8 cellular contexts compared by ENCODE assay signal in genomic region chr16:89921699-89922476, GRCh38. TPM values are rescaled to one million over a fixed set of nuclear protein-coding genes. Genes with fewer than 3 reads are reported as not detected.
DNase-seq lines count a peak whose midpoint lies in the region; ATAC-seq and TF ChIP-seq lines count a peak whose summit lies in the region.

No MANE protein-coding gene starts in this region.

- TF ChIP-seq POLR2A in breast epithelium (IDR thresholded peaks at IDR 0.05) = no peak

- H3K36me3 ChIP-seq in breast epithelium = no peaks in the 10 kb centered on the region
- no peaks in the 10 kb centered on the region for H3K36me3 ChIP-seq in iPS-20b (ENCODE audit: insufficient read depth, low read depth, low read length)

- DNase-seq in NCI-H345 (lab: John Stamatoyannopoulos, UW) (peak; percentile 14), NCI-H345 treated with DMSO at 0.1 percent for 48 hours (lab: John Stamatoyannopoulos, UW; ENCODE audit: unreplicated experiment) (no peak), NCI-H69 (lab: John Stamatoyannopoulos, UW) (peak; percentile 65), breast epithelium (ENCODE audit: low spot score in 2 of 2) (no peak)

- TF ChIP-seq CTCF in breast epithelium (IDR thresholded peaks at IDR 0.05) = no peak

- intact Hi-C loops in breast epithelium (cut with DNase I; ENCODE audit: low total_unique reads) = no loop called here

- H3K27me3 ChIP-seq in breast epithelium (peaks cover 19 to 33% of the 10 kb centered on the region in 2 donors), iPS-20b (ENCODE audit: insufficient read depth, low read length) (peaks cover 56% of the 10 kb centered on the region)

- H3K27ac ChIP-seq in breast epithelium (peak overlapping the region; percentile 60 to 88), iPS-20b (ENCODE audit: low read length) (no peak overlapping the region), skin epidermis (peak overlapping the region in 19 of 21 experiments; percentile 58 to 95 (median 81))

- peak overlapping the region; percentile 74; the same call in 1 of the 2 replicates for H3K9ac ChIP-seq in iPS-20b (ENCODE audit: low read depth, low read length)

- H3K9me3 ChIP-seq in breast epithelium (no peaks in the 10 kb centered on the region), iPS-20b (ENCODE audit: insufficient read depth, low read depth, low read length) (no peaks in the 10 kb centered on the region)

- H3K4me3 ChIP-seq in breast epithelium (peak overlapping the region; percentile 54 to 77 (median 54)), iPS-20b (ENCODE audit: low read length) (peak overlapping the region; percentile 68), skin epidermis (peak overlapping the region; percentile 45 to 68 (median 50))

- ATAC-seq in activated CD4-positive, CD25-positive, alpha-beta regulatory T cell treated with anti-CD3 and anti-CD28 coated beads, Interleukin-2, amount 50 U/mL, for 24 hours = no peak
- ATAC-seq in HG02852 (IDR thresholded peaks at IDR 0.05; ENCODE audit: unreplicated experiment) = no peak

- peaks cover 12 to 32% of the 10 kb centered on the region in 2 donors for H3K4me1 ChIP-seq in breast epithelium
- peaks cover 10% of the 10 kb centered on the region for H3K4me1 ChIP-seq in iPS-20b (ENCODE audit: insufficient read depth, low read length)

RNA-seq across cellular contexts. Expression of gene TUBB3, which starts 1.3 kb away (rescaled TPM):
- total RNA-seq in breast epithelium = 1 to 10 TPM; 1.6 to 2.9 (median 1.8) TPM

RNA-seq across cellular contexts. Expression of gene MC1R, which starts 3.2 kb away (rescaled TPM):
- 1 to 10 TPM; 3.7 to 7.2 (median 3.8) TPM for total RNA-seq in breast epithelium

RNA-seq across cellular contexts. Expression of gene DEF8, which starts 26.7 kb away (rescaled TPM):
- 10 to 100 TPM; 58.0 to 87.2 (median 75.2) TPM for total RNA-seq in breast epithelium

RNA-seq across cellular contexts. Expression of gene TCF25, which starts 48.5 kb away (rescaled TPM):
- 100 to 1,000 TPM; 169 to 243 (median 176) TPM for total RNA-seq in breast epithelium

Comparison
In these comparisons a context has a peak if more than half of its experiments do, and no peak if none do; other contexts are left out.
1. DNase-seq: peak in NCI-H345 (single experiment) and NCI-H69 (single experiment); none in NCI-H345 treated with DMSO at 0.1 percent for 48 hours (single experiment) and breast epithelium (0 of 2).
2. Peak in every context shown above with its lines, with median percentiles within 50 percentile points of each other: H3K4me3 ChIP-seq.